Comparison of ENCODE assay signal across 16 cellular contexts in the genomic region with DNA sequence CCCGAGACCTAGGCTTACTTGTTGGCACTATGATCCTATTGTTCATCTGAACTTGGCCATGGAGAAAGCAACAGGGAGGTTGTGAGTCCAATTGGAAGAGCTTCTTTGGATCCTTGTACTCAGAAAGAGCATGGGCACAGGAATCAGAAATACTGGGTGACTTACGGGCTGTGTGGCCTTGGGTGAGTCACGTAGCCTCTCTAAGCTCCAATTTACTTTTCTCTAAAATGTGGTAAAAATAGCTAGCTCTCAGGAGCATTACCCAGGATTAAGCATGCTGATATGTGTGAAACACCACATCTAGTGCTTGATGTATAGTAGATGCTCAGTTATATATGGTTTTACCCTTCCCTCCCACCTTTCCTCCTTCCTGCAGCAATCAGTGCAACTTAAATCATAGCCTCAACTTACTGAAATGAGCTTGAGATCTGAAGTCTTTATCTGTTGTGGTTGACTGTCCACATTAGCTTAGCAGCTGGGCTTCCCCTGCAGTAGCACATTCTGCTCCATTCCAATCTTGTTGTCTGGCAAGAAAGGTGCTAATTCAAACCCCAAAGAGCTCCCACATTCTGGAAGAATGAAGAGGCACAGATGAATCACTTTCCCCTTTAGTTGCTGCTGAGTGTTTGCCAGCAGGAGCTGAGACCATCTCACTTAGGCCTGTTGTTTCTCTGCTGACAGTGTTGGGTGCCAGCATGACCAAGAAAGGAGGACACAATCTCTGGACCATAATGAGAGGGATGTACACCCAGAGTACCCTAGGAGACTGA.
"Had no signal": no experiment of that assay in that cellular context is flagged by ENCODE, and none has a peak within 500 bp of the region (broad histone marks: within the 10 kb centered on the region; RNA-seq: fewer than 3 reads in every experiment).

No MANE protein-coding gene starts in this region.

- H3K4me3 Mint-ChIP-seq: activated CD4-positive, alpha-beta memory T cell treated with anti-CD3 and anti-CD28 coated beads for 36 hours; activated CD4-positive, alpha-beta T cell treated with anti-CD3 and anti-CD28 coated beads for 36 hours; activated CD8-positive, alpha-beta memory T cell treated with anti-CD3 and anti-CD28 coated beads, Interleukin-2, amount 10 ng/mL, durations not matched to agents 7 days and 5 days; effector memory CD8-positive, alpha-beta T cell; stimulated activated naive CD8-positive, alpha-beta T cell treated with anti-CD3 and anti-CD28 coated beads, Interleukin-15, amount 100 ng/mL, for 72 hours; T-helper 17 cell had no signal

- H3K4me1 Mint-ChIP-seq: activated CD8-positive, alpha-beta memory T cell treated with anti-CD3 and anti-CD28 coated beads, Interleukin-2, amount 10 ng/mL, durations not matched to agents 7 days and 5 days; T-helper 17 cell had no signal

- H3K27me3 Mint-ChIP-seq: activated CD4-positive, alpha-beta memory T cell treated with anti-CD3 and anti-CD28 coated beads for 36 hours; activated CD8-positive, alpha-beta memory T cell treated with anti-CD3 and anti-CD28 coated beads, Interleukin-2, amount 10 ng/mL, durations not matched to agents 7 days and 5 days; effector memory CD8-positive, alpha-beta T cell; T-helper 17 cell had no signal

- H3K4me1 ChIP-seq: testis, upper lobe of left lung had no signal

- H3K27ac ChIP-seq: ovary, testis, upper lobe of left lung had no signal

- H3K9me3 Mint-ChIP-seq: activated CD4-positive, alpha-beta memory T cell treated with anti-CD3 and anti-CD28 coated beads for 36 hours; stimulated activated naive CD8-positive, alpha-beta T cell treated with anti-CD3 and anti-CD28 coated beads, Interleukin-15, amount 100 ng/mL, for 72 hours had no signal

- H3K27me3 ChIP-seq: ovary, testis, upper lobe of left lung had no signal

- H3K27ac Mint-ChIP-seq: activated CD4-positive, alpha-beta memory T cell treated with anti-CD3 and anti-CD28 coated beads for 36 hours; activated CD4-positive, alpha-beta T cell treated with anti-CD3 and anti-CD28 coated beads for 36 hours; activated CD8-positive, alpha-beta memory T cell treated with anti-CD3 and anti-CD28 coated beads, Interleukin-2, amount 10 ng/mL, durations not matched to agents 7 days and 5 days; effector memory CD8-positive, alpha-beta T cell; stimulated activated naive CD8-positive, alpha-beta T cell treated with anti-CD3 and anti-CD28 coated beads, Interleukin-15, amount 100 ng/mL, for 72 hours; T-helper 17 cell had no signal

- H3K36me3 Mint-ChIP-seq: activated CD4-positive, alpha-beta memory T cell treated with anti-CD3 and anti-CD28 coated beads for 36 hours; activated CD8-positive, alpha-beta memory T cell treated with anti-CD3 and anti-CD28 coated beads, Interleukin-2, amount 10 ng/mL, durations not matched to agents 7 days and 5 days had no signal

- DNase-seq: activated CD4-positive, alpha-beta memory T cell treated with anti-CD3 and anti-CD28 coated beads for 36 hours; activated CD4-positive, alpha-beta T cell treated with anti-CD3 and anti-CD28 coated beads for 36 hours; activated CD8-positive, alpha-beta memory T cell treated with anti-CD3 and anti-CD28 coated beads, Interleukin-2, amount 10 ng/mL, durations not matched to agents 7 days and 5 days; activated effector memory CD4-positive, alpha-beta T cell treated with Interleukin-2 at 50 U/mL for 16 hours; activated naive CD4-positive, alpha-beta T cell treated with anti-CD3 and anti-CD28 coated beads, Interleukin-2, amount 50 U/mL, for 16 hours; activated T-cell treated with anti-CD3 and anti-CD28 coated beads, Interleukin-2, amount 50 U/mL, for 1 hour; dermis blood vessel endothelial cell; effector memory CD8-positive, alpha-beta T cell; left ventricle myocardium superior; ovary; stimulated activated CD4-positive, alpha-beta T cell treated with anti-CD3 and anti-CD28 coated beads, Interleukin-1b, Interleukin-23, amount 100 ng/mL, for 48 hours; stimulated activated naive CD8-positive, alpha-beta T cell treated with anti-CD3 and anti-CD28 coated beads, Interleukin-15, amount 100 ng/mL, for 72 hours; T-helper 17 cell; testis; upper lobe of left lung had no signal

- H3K9me3 ChIP-seq: ovary, testis, upper lobe of left lung had no signal

- H3K4me3 ChIP-seq: ovary, testis, upper lobe of left lung had no signal

- ATAC-seq: activated CD4-positive, alpha-beta T cell treated with anti-CD3 and anti-CD28 coated beads for 36 hours; activated CD8-positive, alpha-beta memory T cell treated with anti-CD3 and anti-CD28 coated beads, Interleukin-2, amount 10 ng/mL, durations not matched to agents 7 days and 5 days; effector memory CD8-positive, alpha-beta T cell; left ventricle myocardium superior; sciatic nerve; stimulated activated naive CD8-positive, alpha-beta T cell treated with anti-CD3 and anti-CD28 coated beads, Interleukin-15, amount 100 ng/mL, for 72 hours; T-helper 17 cell had no signal

- H3K36me3 ChIP-seq: ovary, upper lobe of left lung had no signal
